Comparison of ENCODE assay signal across 9 cellular contexts in the genomic region with DNA sequence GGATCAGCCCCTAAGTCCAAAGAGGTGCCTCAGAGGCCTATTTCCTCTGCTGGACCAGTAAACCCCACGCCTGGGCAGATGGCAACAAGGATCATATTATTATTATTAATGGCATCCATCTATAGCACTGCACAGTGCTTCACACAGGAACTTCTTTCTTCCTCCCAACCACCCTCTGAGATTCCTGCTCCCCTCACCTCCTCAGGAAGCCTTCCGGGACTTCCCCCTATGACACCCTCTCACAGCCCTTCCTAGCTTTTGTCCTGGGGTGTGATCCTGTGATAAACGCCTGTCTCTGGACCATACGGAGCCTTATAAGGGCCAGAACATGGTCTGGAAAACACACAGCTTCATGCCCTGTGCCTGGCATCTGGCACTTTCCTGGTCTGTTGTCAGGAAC. TPM values are rescaled to one million over a fixed set of nuclear protein-coding genes. Genes with fewer than 3 reads are reported as not detected.
A peak's percentile ranks its signal among the peaks of the same experiment; 100 is the strongest.
DNase-seq lines count a peak whose midpoint lies in the region; ATAC-seq and TF ChIP-seq lines count a peak whose summit lies in the region.
"Had no signal": no experiment of that assay in that cellular context is flagged by ENCODE, and none has a peak within 500 bp of the region (broad histone marks: within the 10 kb centered on the region; RNA-seq: fewer than 3 reads in every experiment).

No MANE protein-coding gene starts in this region.

- H3K9me3 Mint-ChIP-seq in Calu3 (ENCODE audit: low read depth, unreplicated experiment) = no peaks in the 10 kb centered on the region
- H3K9me3 Mint-ChIP-seq in dendritic cell treated with granulocyte-macrophage colony-stimulating factor and Interleukin-4, amounts not matched to agents 40 ng/mL and 50 ng/mL, for 4 days = no peaks in the 10 kb centered on the region

- H3K27ac ChIP-seq in OCI-LY3 (ENCODE audit: low read length) (no peak overlapping the region), neuronal stem cell (replicated peaks; ENCODE audit: low read length) (no peak overlapping the region)
- H3K27ac ChIP-seq: colonic mucosa, PC-9 had no signal

- no peaks in the 10 kb centered on the region for H4K20me1 ChIP-seq in OCI-LY3 (ENCODE audit: insufficient read depth, low read length)

- peaks cover 8% of the 10 kb centered on the region for H3K36me3 Mint-ChIP-seq in Calu3 (ENCODE audit: insufficient read depth, unreplicated experiment)
- H3K36me3 Mint-ChIP-seq in dendritic cell treated with granulocyte-macrophage colony-stimulating factor and Interleukin-4, amounts not matched to agents 40 ng/mL and 50 ng/mL, for 4 days (ENCODE audit: low read depth) = no peaks in the 10 kb centered on the region

- H2AFZ ChIP-seq in OCI-LY3 (ENCODE audit: low read depth, low read length) = no peak overlapping the region
- peak overlapping the region; percentile 68 for H2AFZ ChIP-seq in neuronal stem cell (ENCODE audit: low read length)
- H2AFZ ChIP-seq: PC-9 had no signal

- peaks cover 28% of the 10 kb centered on the region for H3K27me3 Mint-ChIP-seq in Calu3 (ENCODE audit: unreplicated experiment)
- H3K27me3 Mint-ChIP-seq in dendritic cell treated with granulocyte-macrophage colony-stimulating factor and Interleukin-4, amounts not matched to agents 40 ng/mL and 50 ng/mL, for 4 days = peaks cover 84% of the 10 kb centered on the region

- H3K9me3 ChIP-seq in OCI-LY3 (ENCODE audit: insufficient read depth, low read length) (no peaks in the 10 kb centered on the region), neuronal stem cell (replicated peaks in 1 of 2; ENCODE audit: control insufficient read depth in 2 of 2, insufficient read depth in 1 of 2, low read depth in 1 of 2, low read length in 2 of 2) (no peaks in the 10 kb centered on the region)
- H3K9me3 ChIP-seq: colonic mucosa had no signal

- CTCF ChIA-PET in Calu3 (lab: Charles Lee) = interaction anchor here (0.9 to 2.1 kb wide), 4 partner anchors 13 to 69 kb away, joined by 4 to 18 read pairs (median 6); partner anchors contain the start of gene FBXO6

- H3K36me3 ChIP-seq in OCI-LY3 (replicated peaks; ENCODE audit: low read depth, low read length) (no peaks in the 10 kb centered on the region), neuronal stem cell (replicated peaks in 1 of 2; ENCODE audit: control insufficient read depth in 2 of 2, insufficient read depth in 2 of 2, low read length in 2 of 2) (peaks cover 0 to 1% of the 10 kb centered on the region in 2 donors)
- H3K36me3 ChIP-seq: colonic mucosa had no signal

- H2BK5ac ChIP-seq in neuronal stem cell (ENCODE audit: low read length) = peak overlapping the region; percentile 85

- H3K23ac ChIP-seq in neuronal stem cell (ENCODE audit: low read depth, low read length, poor library complexity) = peak overlapping the region; percentile 77

- H3K9ac ChIP-seq in OCI-LY3 (ENCODE audit: low read length) = peak overlapping the region; percentile 72
- H3K9ac ChIP-seq in neuronal stem cell (ENCODE audit: low read depth, low read length, poor library complexity) = no peak overlapping the region

- H2BK12ac ChIP-seq in neuronal stem cell (ENCODE audit: low read length) = no peak overlapping the region

- peak overlapping the region; percentile 94 for H3K18ac ChIP-seq in neuronal stem cell (ENCODE audit: low read length)

- H3K4me1 Mint-ChIP-seq in Calu3 (ENCODE audit: low read depth, unreplicated experiment) = peaks cover 9% of the 10 kb centered on the region
- H3K4me1 Mint-ChIP-seq in dendritic cell treated with granulocyte-macrophage colony-stimulating factor and Interleukin-4, amounts not matched to agents 40 ng/mL and 50 ng/mL, for 4 days (ENCODE audit: low read depth) = peaks cover 27% of the 10 kb centered on the region

- TF ChIP-seq CTCF in Calu3 (IDR thresholded peaks at IDR 0.05; ENCODE audit: unreplicated experiment) = no peak
- TF ChIP-seq CTCF in OCI-LY3 (IDR thresholded peaks at IDR 0.05; ENCODE audit: low read depth, low read length) = no peak

- no peaks in the 10 kb centered on the region for H3K27me3 ChIP-seq in OCI-LY3 (ENCODE audit: low read depth, low read length)
- peaks cover 4 to 70% (median 44%) of the 10 kb centered on the region in 3 experiments for H3K27me3 ChIP-seq in neuronal stem cell (ENCODE audit: control insufficient read depth in 3 of 3, insufficient read depth in 3 of 3, low read depth in 1 of 3, low read length in 3 of 3)
- H3K27me3 ChIP-seq: colonic mucosa had no signal

- H3K14ac ChIP-seq in neuronal stem cell (ENCODE audit: low read length) = peak overlapping the region; percentile 66

- WGBS in neuronal stem cell (ENCODE audit: extremely low coverage in 2 of 2, insufficient read length in 2 of 2, insufficient replicate concordance in 1 of 2), 2 donors = no CpG with 5 or more reads among the region's 4 CpGs

- no peak overlapping the region for H3K27ac Mint-ChIP-seq in Calu3 (ENCODE audit: unreplicated experiment)
- no peak overlapping the region for H3K27ac Mint-ChIP-seq in dendritic cell treated with granulocyte-macrophage colony-stimulating factor and Interleukin-4, amounts not matched to agents 40 ng/mL and 50 ng/mL, for 4 days

- no peak for ATAC-seq in HG03196 (IDR thresholded peaks at IDR 0.05; ENCODE audit: unreplicated experiment)

- H3K4me1 ChIP-seq in OCI-LY3 (ENCODE audit: low read length) (peaks cover 10% of the 10 kb centered on the region), neuronal stem cell (ENCODE audit: control insufficient read depth in 2 of 2, insufficient read depth in 1 of 2, low read depth in 1 of 2, low read length in 2 of 2) (peaks cover 7 to 24% of the 10 kb centered on the region in 2 donors)

- H3K79me2 ChIP-seq in OCI-LY3 (ENCODE audit: low read length) = no peaks in the 10 kb centered on the region

- H3K4me3 ChIP-seq in OCI-LY3 (ENCODE audit: low read length) (peak overlapping the region; percentile 84), neuronal stem cell (ENCODE audit: low read length in 2 of 2) (no peak overlapping the region)
- H3K4me3 ChIP-seq: colonic mucosa, PC-9 had no signal

- H3K4me2 ChIP-seq in OCI-LY3 (ENCODE audit: low read length) (peak overlapping the region; percentile 97), neuronal stem cell (ENCODE audit: insufficient read depth, low read length, poor library complexity, severe bottlenecking) (no peak overlapping the region)
- H3K4me2 ChIP-seq: PC-9 had no signal

- no peak overlapping the region for H4K8ac ChIP-seq in neuronal stem cell (ENCODE audit: low read depth, low read length)

- peak overlapping the region; percentile 42 for H2BK120ac ChIP-seq in neuronal stem cell (ENCODE audit: low read depth, low read length)

- peak overlapping the region; percentile 63 for H3K4me3 Mint-ChIP-seq in Calu3 (ENCODE audit: low read depth, unreplicated experiment)
- peak overlapping the region; percentile 21 for H3K4me3 Mint-ChIP-seq in dendritic cell treated with granulocyte-macrophage colony-stimulating factor and Interleukin-4, amounts not matched to agents 40 ng/mL and 50 ng/mL, for 4 days

- H3K4ac ChIP-seq in neuronal stem cell (ENCODE audit: low read length) = no peak overlapping the region

- intact Hi-C loops in Calu3 (cut with micrococcal nuclease; ENCODE audit: unreplicated experiment) = loop anchor here (5.0 kb wide), 1 partner anchor 66 kb away; no protein-coding TSS in a partner anchor
- intact Hi-C loops in dendritic cell treated with granulocyte-macrophage colony-stimulating factor and Interleukin-4, amounts not matched to agents 40 ng/mL and 50 ng/mL, for 4 days (cut with micrococcal nuclease) = loop anchor here (2.0 kb wide), 1 partner anchor 60 kb away; no protein-coding TSS in a partner anchor

- H4K91ac ChIP-seq in neuronal stem cell (ENCODE audit: low read depth, low read length, poor library complexity) = no peak overlapping the region

- peak overlapping the region; percentile 68 for H2AK5ac ChIP-seq in neuronal stem cell (ENCODE audit: low read depth, low read length)

- BruUV-seq in Calu3 (replicated peaks; lab: Mats Ljungman, UMichigan) = no TSS peak

- H3K79me1 ChIP-seq in neuronal stem cell (ENCODE audit: low read depth, low read length) = no peaks in the 10 kb centered on the region

- DNase-seq in Calu3 (no peak), neuronal stem cell (ENCODE audit: low spot score) (no peak), cerebellar nuclear complex (lab: John Stamatoyannopoulos, UW) (no peak), NCI-H748 (lab: John Stamatoyannopoulos, UW; ENCODE audit: unreplicated experiment) (no peak)

- H2BK15ac ChIP-seq in neuronal stem cell (ENCODE audit: low read length) = peak overlapping the region; percentile 82

RNA-seq across cellular contexts. Expression of gene FBXO2, which starts 3.2 kb away (rescaled TPM):
- total RNA-seq in Calu3 (2022) = 3.3 and 4.0 TPM in 2 replicates
- polyA plus RNA-seq in neuronal stem cell (2013, experiment 1 of 2) = 7.1 TPM
- 7.2 TPM for polyA plus RNA-seq in neuronal stem cell (2013, experiment 2 of 2)

RNA-seq across cellular contexts. Expression of gene FBXO44, which starts 3.7 kb away (rescaled TPM):
- total RNA-seq in Calu3 (2022) = 9.8 and 10.1 TPM in 2 replicates
- polyA plus RNA-seq in neuronal stem cell (2013, experiment 1 of 2) = 16.4 TPM
- polyA plus RNA-seq in neuronal stem cell (2013, experiment 2 of 2) = 16.6 TPM

RNA-seq across cellular contexts. Expression of gene FBXO6, which starts 13.0 kb away (rescaled TPM):
- 3.0 and 3.9 TPM in 2 replicates for total RNA-seq in Calu3 (2022)
- polyA plus RNA-seq in neuronal stem cell (2013, experiment 1 of 2) = 1.4 TPM
- polyA plus RNA-seq in neuronal stem cell (2013, experiment 2 of 2) = 1.5 TPM

RNA-seq across cellular contexts. Expression of gene MAD2L2, which starts 29.9 kb away (rescaled TPM):
- 19.2 and 23.4 TPM in 2 replicates for total RNA-seq in Calu3 (2022)
- 132 TPM for polyA plus RNA-seq in neuronal stem cell (2013, experiment 1 of 2)
- polyA plus RNA-seq in neuronal stem cell (2013, experiment 2 of 2) = 126 TPM

RNA-seq across cellular contexts. Expression of gene DRAXIN, which starts 40.5 kb away (rescaled TPM):
- total RNA-seq in Calu3 (2022) = not detected in 2 replicates
- 9.5 TPM for polyA plus RNA-seq in neuronal stem cell (2013, experiment 1 of 2)
- 9.7 TPM for polyA plus RNA-seq in neuronal stem cell (2013, experiment 2 of 2)
- total RNA-seq: PC-9 had no signal
